In the genomic region with DNA sequence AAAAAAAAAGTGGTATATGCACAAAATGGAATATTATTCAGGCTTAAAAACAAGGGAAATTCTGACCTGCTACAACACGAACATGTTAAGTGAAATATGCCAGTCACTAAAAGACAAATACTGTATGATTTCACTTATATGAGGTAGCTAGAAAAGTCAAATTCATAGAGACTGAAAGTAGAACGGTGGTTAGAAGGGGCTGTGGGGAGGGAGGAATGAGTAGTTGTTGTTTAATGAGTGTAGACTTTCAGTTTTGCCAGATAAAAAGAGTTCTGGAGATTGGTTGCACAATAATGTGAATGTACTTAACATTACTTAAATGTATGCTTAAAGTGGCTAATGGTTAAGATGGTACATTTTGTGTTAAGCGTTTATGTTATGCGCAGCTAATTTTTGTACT, we compare ENCODE assay signal across 13 cellular contexts.
DNase-seq lines count a peak whose midpoint lies in the region; ATAC-seq and TF ChIP-seq lines count a peak whose summit lies in the region.
"Had no signal": no experiment of that assay in that cellular context is flagged by ENCODE, and none has a peak within 500 bp of the region (broad histone marks: within the 10 kb centered on the region; RNA-seq: fewer than 3 reads in every experiment).

No MANE protein-coding gene starts in this region.

- H2AFZ ChIP-seq in MM.1S (ENCODE audit: low read length) = no peak overlapping the region

- no peak overlapping the region for H3K27ac Mint-ChIP-seq in T-helper 17 cell
- H3K27ac Mint-ChIP-seq: B cell had no signal

- ATAC-seq in HG02763 (IDR thresholded peaks at IDR 0.05; ENCODE audit: unreplicated experiment) = peak; percentile 41
- no peak for ATAC-seq in right cardiac atrium
- ATAC-seq in T-helper 17 cell = no peak
- ATAC-seq: left ventricle myocardium superior, right lobe of liver had no signal

- 86% methylated on average over 4 of the region's 4 CpGs for WGBS in right cardiac atrium

- H3K4me3 ChIP-seq in MM.1S (ENCODE audit: low read length) = no peak overlapping the region
- no peak overlapping the region for H3K4me3 ChIP-seq in right cardiac atrium (ENCODE audit: low read length)
- H3K4me3 ChIP-seq: right lobe of liver had no signal

- no peak overlapping the region for H3K9ac ChIP-seq in MM.1S (ENCODE audit: low read length)

- H3K36me3 Mint-ChIP-seq in T-helper 17 cell (ENCODE audit: low read depth) = no peaks in the 10 kb centered on the region

- H3K36me3 ChIP-seq in MM.1S (replicated peaks; ENCODE audit: insufficient read depth, low read length) = no peaks in the 10 kb centered on the region
- H3K36me3 ChIP-seq: right lobe of liver had no signal

- H3F3A ChIP-seq in MM.1S (ENCODE audit: insufficient read depth, low read length) = no peaks in the 10 kb centered on the region

- no peak overlapping the region for H3K27ac ChIP-seq in MM.1S (ENCODE audit: low read length)
- no peak overlapping the region for H3K27ac ChIP-seq in right cardiac atrium (ENCODE audit: low read length)
- H3K27ac ChIP-seq: right lobe of liver had no signal

- H3K9me2 ChIP-seq in MM.1S (replicated peaks; ENCODE audit: insufficient read depth, low read length) = no peaks in the 10 kb centered on the region

- H3K4me1 Mint-ChIP-seq in T-helper 17 cell = peaks cover 44% of the 10 kb centered on the region

- no peak overlapping the region for H3K4me3 Mint-ChIP-seq in T-helper 17 cell
- H3K4me3 Mint-ChIP-seq: B cell had no signal

- peaks cover 6% of the 10 kb centered on the region; the same call in 1 of the 2 replicates for H3K4me1 ChIP-seq in MM.1S (ENCODE audit: low read length)
- no peaks in the 10 kb centered on the region for H3K4me1 ChIP-seq in right cardiac atrium (ENCODE audit: control insufficient read depth, insufficient read depth, low read length)
- H3K4me1 ChIP-seq: right lobe of liver had no signal

- H3K79me2 ChIP-seq in MM.1S (ENCODE audit: low read length) = no peaks in the 10 kb centered on the region

- H3K9me3 ChIP-seq in MM.1S (replicated peaks; ENCODE audit: insufficient read depth, low read length) = no peaks in the 10 kb centered on the region
- no peaks in the 10 kb centered on the region for H3K9me3 ChIP-seq in right cardiac atrium (ENCODE audit: control insufficient read depth, low read length)
- H3K9me3 ChIP-seq in T-helper 17 cell (ENCODE audit: control insufficient read depth, low read length, poor library complexity, severe bottlenecking) = no peaks in the 10 kb centered on the region
- H3K9me3 ChIP-seq: right lobe of liver had no signal

- H4K20me1 ChIP-seq in MM.1S (ENCODE audit: insufficient read depth, low read length) = no peaks in the 10 kb centered on the region

- H3K27me3 Mint-ChIP-seq in T-helper 17 cell = no peaks in the 10 kb centered on the region
- H3K27me3 Mint-ChIP-seq: B cell had no signal

- no peak overlapping the region for H3K4me2 ChIP-seq in MM.1S (ENCODE audit: low read depth, low read length)

- TF ChIP-seq CTCF in MM.1S (IDR thresholded peaks at IDR 0.05; ENCODE audit: low read length) = no peak

- peak; percentile 18 for DNase-seq in stimulated activated naive CD4-positive, alpha-beta T cell treated with Interleukin-2 at 50 U/mL for 16 hours (lab: John Stamatoyannopoulos, UW)
- no peak for DNase-seq in stimulated activated naive CD4-positive, alpha-beta T cell (lab: John Stamatoyannopoulos, UW)
- DNase-seq in MM.1S = peak; percentile 22
- DNase-seq in right cardiac atrium = no peak
- DNase-seq in NCI-H2029 (lab: John Stamatoyannopoulos, UW) = no peak
- no peak for DNase-seq in effector CD4-positive, alpha-beta T cell
- no peak for DNase-seq in T-helper 17 cell
- DNase-seq: amygdala, left ventricle myocardium superior, NCI-H446 treated with DMSO at 0.1 percent for 48 hours, right lobe of liver had no signal

- intact Hi-C loops in right cardiac atrium (cut with DNase I) = no loop called here

- H3K27me3 ChIP-seq in MM.1S (replicated peaks; ENCODE audit: insufficient read depth, low read length) = no peaks in the 10 kb centered on the region
- H3K27me3 ChIP-seq in right cardiac atrium (ENCODE audit: control insufficient read depth, insufficient read depth) = no peaks in the 10 kb centered on the region
- H3K27me3 ChIP-seq: right lobe of liver had no signal

Comparison
In these comparisons a context has a peak if more than half of its experiments do, and no peak if none do; other contexts are left out.
1. DNase-seq: peak in stimulated activated naive CD4-positive, alpha-beta T cell treated with Interleukin-2 at 50 U/mL for 16 hours (single experiment) and MM.1S (single experiment); none in stimulated activated naive CD4-positive, alpha-beta T cell (0 of 6), right cardiac atrium (0 of 3), NCI-H2029 (single experiment), effector CD4-positive, alpha-beta T cell (single experiment) and T-helper 17 cell (0 of 3).